In genomic region chr21:41933259-41934079, GRCh38 we compare ENCODE assay signal across 10 cellular contexts. TPM values are rescaled to one million over a fixed set of nuclear protein-coding genes. Genes with fewer than 3 reads are reported as not detected.
DNase-seq lines count a peak whose midpoint lies in the region; ATAC-seq and TF ChIP-seq lines count a peak whose summit lies in the region.
"Had no signal": no experiment of that assay in that cellular context is flagged by ENCODE, and none has a peak within 500 bp of the region (broad histone marks: within the 10 kb centered on the region; RNA-seq: fewer than 3 reads in every experiment).

No MANE protein-coding gene starts in this region.

- peaks cover 10 to 19% of the 10 kb centered on the region in 2 donors for H3K4me1 Mint-ChIP-seq in natural killer cell treated with Interleukin-12 subunit alpha and Interleukin-12 subunit beta and Interleukin-15 and Interleukin-18, amount 100 ng/mL, for 72 hours (ENCODE audit: low read depth in 2 of 2)

- no TSS peak for BruUV-seq in OCI-LY7 (replicated peaks; lab: Mats Ljungman, UMichigan)

- intact Hi-C loops in OCI-LY7 (cut with micrococcal nuclease; ENCODE audit: unreplicated experiment) = no loop called here

- TF ChIP-seq CTCF in AG09319 (IDR thresholded peaks at IDR 0.05; ENCODE audit: low read depth, low read length) (peak; percentile 45), OCI-LY7 (conservative IDR thresholded peaks at IDR 0.05; ENCODE audit: low read length) (no peak)

- DNase-seq in AG09319 (ENCODE audit: extremely low read depth, low read depth) (no peak), OCI-LY7 (ENCODE audit: low spot score) (no peak), erythroblast (lab: John Stamatoyannopoulos, UW) (peak; percentile 45 to 63), DMS79 treated with DMSO at 0.1 percent for 48 hours (lab: John Stamatoyannopoulos, UW) (no peak)
- no peak for DNase-seq in natural killer cell treated with Interleukin-12 subunit alpha and Interleukin-12 subunit beta and Interleukin-15 and Interleukin-18, amount 100 ng/mL, for 72 hours (ENCODE audit: low spot score)
- DNase-seq: activated naive CD8-positive, alpha-beta T cell treated with anti-CD3 and anti-CD28 coated beads, Interleukin-2, amount 10 ng/mL, durations not matched to agents 7 days and 5 days; DND-41 had no signal

- POLR2A ChIA-PET in OCI-LY7 (lab: Charles Lee) = interaction anchor here (1.2 kb wide), 1 partner anchor 27 kb away, joined by 3 read pairs; no protein-coding TSS in a partner anchor

- no peaks in the 10 kb centered on the region for H3K79me2 ChIP-seq in OCI-LY7 (ENCODE audit: insufficient read depth, low read depth, low read length)

- no peaks in the 10 kb centered on the region for H3K36me3 Mint-ChIP-seq in natural killer cell treated with Interleukin-12 subunit alpha and Interleukin-12 subunit beta and Interleukin-15 and Interleukin-18, amount 100 ng/mL, for 72 hours
- H3K36me3 Mint-ChIP-seq: activated naive CD8-positive, alpha-beta T cell treated with anti-CD3 and anti-CD28 coated beads, Interleukin-2, amount 10 ng/mL, durations not matched to agents 7 days and 5 days had no signal

- no peaks in the 10 kb centered on the region for H3K9me3 Mint-ChIP-seq in natural killer cell treated with Interleukin-12 subunit alpha and Interleukin-12 subunit beta and Interleukin-15 and Interleukin-18, amount 100 ng/mL, for 72 hours
- H3K9me3 Mint-ChIP-seq: activated naive CD8-positive, alpha-beta T cell treated with anti-CD3 and anti-CD28 coated beads, Interleukin-2, amount 10 ng/mL, durations not matched to agents 7 days and 5 days had no signal

- 0 out of 2 replicates have a peak, but pooled peaks cover 4% of the 10 kb centered on the region for H3K9me3 ChIP-seq in OCI-LY7 (ENCODE audit: low read length)

- no peaks in the 10 kb centered on the region for H3K36me3 ChIP-seq in OCI-LY7 (ENCODE audit: insufficient read depth, low read length)

- no peaks in the 10 kb centered on the region for H3K9me2 ChIP-seq in OCI-LY7 (ENCODE audit: insufficient read depth, low read length)

- peak; percentile 34 for TF ChIP-seq POLR2A in erythroblast (IDR thresholded peaks at IDR 0.05; ENCODE audit: low read length)

- H3K4me2 ChIP-seq in OCI-LY7 (ENCODE audit: low read length) = peak overlapping the region; percentile 2; the same call in 1 of the 2 replicates

- H3K27ac Mint-ChIP-seq in natural killer cell treated with Interleukin-12 subunit alpha and Interleukin-12 subunit beta and Interleukin-15 and Interleukin-18, amount 100 ng/mL, for 72 hours = no peak overlapping the region
- H3K27ac Mint-ChIP-seq: activated naive CD8-positive, alpha-beta T cell treated with anti-CD3 and anti-CD28 coated beads, Interleukin-2, amount 10 ng/mL, durations not matched to agents 7 days and 5 days had no signal

- H2AFZ ChIP-seq in OCI-LY7 (ENCODE audit: low read length) = peak overlapping the region; percentile 46; the same call in 1 of the 2 replicates

- H4K20me1 ChIP-seq in OCI-LY7 (ENCODE audit: insufficient read depth, low read length) = no peaks in the 10 kb centered on the region

- no peak overlapping the region for H3K4me3 ChIP-seq in OCI-LY7 (ENCODE audit: low read depth, low read length, poor library complexity, severe bottlenecking)

- no peak for ATAC-seq in natural killer cell treated with Interleukin-12 subunit alpha and Interleukin-12 subunit beta and Interleukin-15 and Interleukin-18, amount 100 ng/mL, for 72 hours
- ATAC-seq in activated CD4-positive, CD25-positive, alpha-beta regulatory T cell treated with anti-CD3 and anti-CD28 coated beads, Interleukin-2, amount 50 U/mL, for 24 hours = no peak
- no peak for ATAC-seq in HG02970 (IDR thresholded peaks at IDR 0.05; ENCODE audit: low FRiP score, unreplicated experiment)
- no peak for ATAC-seq in esophagus mucosa

- H3K27me3 Mint-ChIP-seq in natural killer cell treated with Interleukin-12 subunit alpha and Interleukin-12 subunit beta and Interleukin-15 and Interleukin-18, amount 100 ng/mL, for 72 hours = peaks cover 30 to 37% of the 10 kb centered on the region in 2 donors

- CTCF ChIA-PET in OCI-LY7 (lab: Charles Lee; ENCODE audit: unreplicated experiment) = interaction anchor here (0.6 kb wide), 2 partner anchors 74 to 326 kb away, joined by 4 read pairs; no protein-coding TSS in a partner anchor

- H3K4me1 ChIP-seq in OCI-LY7 (ENCODE audit: insufficient read depth, low read length, poor library complexity, severe bottlenecking) = peaks cover 34% of the 10 kb centered on the region

- H3K4me3 Mint-ChIP-seq in natural killer cell treated with Interleukin-12 subunit alpha and Interleukin-12 subunit beta and Interleukin-15 and Interleukin-18, amount 100 ng/mL, for 72 hours = peak overlapping the region; percentile 27
- H3K4me3 Mint-ChIP-seq: activated naive CD8-positive, alpha-beta T cell treated with anti-CD3 and anti-CD28 coated beads, Interleukin-2, amount 10 ng/mL, durations not matched to agents 7 days and 5 days had no signal

- H3K27ac ChIP-seq in OCI-LY7 (ENCODE audit: low read depth, low read length, poor library complexity, severe bottlenecking) = no peak overlapping the region

RNA-seq across cellular contexts. Expression of gene C2CD2, which starts 20.3 kb away (rescaled TPM):
- total RNA-seq in OCI-LY7 (2014; rRNA removed; shearing (Covaris generic)) = 3.4 and 4.5 TPM in 2 replicates
- 5.9 and 8.9 TPM in 2 replicates for total RNA-seq in OCI-LY7 (2022)
- total RNA-seq in natural killer cell treated with Interleukin-12 subunit alpha and Interleukin-12 subunit beta and Interleukin-15 and Interleukin-18, amount 100 ng/mL, for 72 hours = 1 to 10 TPM; 1.4 to 2.2 TPM
- total RNA-seq in esophagus mucosa = 11.4 TPM

RNA-seq across cellular contexts. Expression of gene PRDM15, which starts 54.3 kb away (rescaled TPM):
- 19.7 and 30.5 TPM in 2 replicates for total RNA-seq in OCI-LY7 (2014; rRNA removed; shearing (Covaris generic))
- total RNA-seq in OCI-LY7 (2022) (30.2 and 31.7 TPM in 2 replicates), esophagus mucosa (5.5 TPM)
- 10 to 100 TPM; 12.9 to 22.1 TPM for total RNA-seq in natural killer cell treated with Interleukin-12 subunit alpha and Interleukin-12 subunit beta and Interleukin-15 and Interleukin-18, amount 100 ng/mL, for 72 hours

Comparison
In these comparisons a context has a peak if more than half of its experiments do, and no peak if none do; other contexts are left out.
1. DNase-seq: peak in erythroblast (2 of 2); none in AG09319 (single experiment), OCI-LY7 (single experiment), natural killer cell treated with Interleukin-12 subunit alpha and Interleukin-12 subunit beta and Interleukin-15 and Interleukin-18, amount 100 ng/mL, for 72 hours (single experiment) and DMS79 treated with DMSO at 0.1 percent for 48 hours (single experiment).